20 cellular contexts compared by ENCODE assay signal in genomic region chr12:65889144-65889880, GRCh38.
"Had no signal": no experiment of that assay in that cellular context is flagged by ENCODE, and none has a peak within 500 bp of the region (broad histone marks: within the 10 kb centered on the region; RNA-seq: fewer than 3 reads in every experiment).

No MANE protein-coding gene starts in this region.

- H3K4me1 Mint-ChIP-seq: activated CD4-positive, alpha-beta T cell treated with anti-CD3 and anti-CD28 coated beads, Interleukin-2, amount 10 ng/mL, durations not matched to agents 24 days and 14 days; central memory CD8-positive, alpha-beta T cell had no signal

- H3K27me3 ChIP-seq: body of pancreas, right atrium auricular region, upper lobe of right lung had no signal

- FAIRE-seq: frontal cortex, small intestine, TTC549 had no signal

- H3K27ac ChIP-seq: coronary artery, lower lobe of right lung, right atrium auricular region, upper lobe of right lung had no signal

- H3K9me3 Mint-ChIP-seq: activated CD4-positive, alpha-beta T cell treated with anti-CD3 and anti-CD28 coated beads, Interleukin-2, amount 10 ng/mL, durations not matched to agents 24 days and 14 days; central memory CD8-positive, alpha-beta T cell; immature natural killer cell; stimulated activated naive CD8-positive, alpha-beta T cell treated with anti-CD3 and anti-CD28 coated beads, Interleukin-15, Interleukin-2, amounts not matched to agents 100 ng/mL and 50 ng/mL, for 24 hours had no signal

- H3K36me3 Mint-ChIP-seq: activated naive CD8-positive, alpha-beta T cell; naive thymus-derived CD4-positive, alpha-beta T cell had no signal

- ATAC-seq: body of pancreas; left cardiac atrium; lower lobe of right lung; naive thymus-derived CD4-positive, alpha-beta T cell; upper lobe of right lung had no signal

- H3K27ac Mint-ChIP-seq: activated CD4-positive, alpha-beta T cell treated with anti-CD3 and anti-CD28 coated beads, Interleukin-2, amount 10 ng/mL, durations not matched to agents 24 days and 14 days; activated naive CD8-positive, alpha-beta T cell; immature natural killer cell; naive thymus-derived CD4-positive, alpha-beta T cell; stimulated activated naive CD8-positive, alpha-beta T cell treated with anti-CD3 and anti-CD28 coated beads, Interleukin-15, Interleukin-2, amounts not matched to agents 100 ng/mL and 50 ng/mL, for 24 hours had no signal

- H3K36me3 ChIP-seq: lower lobe of right lung, right atrium auricular region, upper lobe of right lung had no signal

- H3K4me3 Mint-ChIP-seq: activated CD4-positive, alpha-beta T cell treated with anti-CD3 and anti-CD28 coated beads, Interleukin-2, amount 10 ng/mL, durations not matched to agents 24 days and 14 days; activated naive CD8-positive, alpha-beta T cell; central memory CD8-positive, alpha-beta T cell; immature natural killer cell; naive thymus-derived CD4-positive, alpha-beta T cell; stimulated activated naive CD8-positive, alpha-beta T cell treated with anti-CD3 and anti-CD28 coated beads, Interleukin-15, Interleukin-2, amounts not matched to agents 100 ng/mL and 50 ng/mL, for 24 hours had no signal

- DNase-seq: activated CD4-positive, alpha-beta T cell treated with anti-CD3 and anti-CD28 coated beads, Interleukin-2, amount 10 ng/mL, durations not matched to agents 24 days and 14 days; activated CD4-positive, CD25-positive, alpha-beta regulatory T cell; activated gamma-delta T cell treated with Interleukin-2 at 50 U/mL for 16 hours; amniotic stem cell; body of pancreas; head of caudate nucleus; immature natural killer cell; left cardiac atrium; lower lobe of right lung; naive thymus-derived CD4-positive, alpha-beta T cell; small intestine; T-helper 2 cell; upper lobe of right lung had no signal

- H3K4me3 ChIP-seq: body of pancreas, coronary artery, lower lobe of right lung, right atrium auricular region, upper lobe of right lung had no signal

- H3K9me3 ChIP-seq: body of pancreas, lower lobe of right lung, right atrium auricular region, upper lobe of right lung had no signal
